8 cellular contexts compared by ENCODE assay signal in genomic region chr11:105044562-105045490, GRCh38. TPM values are rescaled to one million over a fixed set of nuclear protein-coding genes. Genes with fewer than 3 reads are reported as not detected.
A peak's percentile ranks its signal among the peaks of the same experiment; 100 is the strongest.
DNase-seq lines count a peak whose midpoint lies in the region; ATAC-seq and TF ChIP-seq lines count a peak whose summit lies in the region.
"Not testable (repeated sequence)": the region's sequence is repeated elsewhere in the genome, so short reads cannot be mapped to it uniquely, and the experiment has no call there.

Gene CARD16 (minus strand): TSS chr11:105045335. CDS start chr11:105045297, 38 bp downstream.

- peaks cover 0 to 15% (median 5%) of the 10 kb centered on the region in 4 donors for H3K4me1 ChIP-seq in Peyer's patch
- peaks cover 10 to 24% (median 19%) of the 10 kb centered on the region in 4 donors for H3K4me1 ChIP-seq in esophagus muscularis mucosa
- peaks cover 8 to 20% of the 10 kb centered on the region in 2 donors for H3K4me1 ChIP-seq in muscle layer of duodenum (ENCODE audit: control insufficient read depth in 1 of 2, insufficient read depth in 2 of 2, low read length in 2 of 2)
- H3K4me1 ChIP-seq in stomach, result peaks cover 0 to 42% (median 24%) of the 10 kb centered on the region in 4 donors

- ATAC-seq in HG03139 (IDR thresholded peaks at IDR 0.05; ENCODE audit: unreplicated experiment), result peak; percentile 99

- H3K9me3 ChIP-seq in Peyer's patch; esophagus muscularis mucosa; muscle layer of duodenum (ENCODE audit: control insufficient read depth in 1 of 2, low read length in 2 of 2); stomach: not testable (repeated sequence)

- not testable (repeated sequence) for TF ChIP-seq CTCF in GM20000 (IDR thresholded peaks at IDR 0.05; ENCODE audit: extremely low read depth, missing control alignments); Peyer's patch (IDR thresholded peaks at IDR 0.05); esophagus muscularis mucosa (IDR thresholded peaks at IDR 0.05); stomach (IDR thresholded peaks at IDR 0.05)

- H3K36me3 ChIP-seq in Peyer's patch; esophagus muscularis mucosa; muscle layer of duodenum (ENCODE audit: control insufficient read depth in 1 of 2, insufficient read depth in 2 of 2, low read length in 2 of 2): not testable (repeated sequence)
- H3K36me3 ChIP-seq in stomach, result peaks cover 0 to 10% (median 0%) of the 10 kb centered on the region in 4 donors

- not testable (repeated sequence) for H3K9me3 Mint-ChIP-seq in activated T-helper 2 cell treated with anti-CD3 and anti-CD28 coated beads, Interferon-gamma antibody, Interleukin-2, Interleukin-4, amounts not matched to agents 10 μg/mL and 5 μg/mL and 100 μg/mL, durations not matched to agents 14 hours and 24 hours and 36 hours

- not testable (repeated sequence) for H3K27me3 Mint-ChIP-seq in activated T-helper 2 cell treated with anti-CD3 and anti-CD28 coated beads, Interferon-gamma antibody, Interleukin-2, Interleukin-4, amounts not matched to agents 10 μg/mL and 5 μg/mL and 100 μg/mL, durations not matched to agents 14 hours and 24 hours and 36 hours (ENCODE audit: low read depth)

- H3K27ac Mint-ChIP-seq in activated T-helper 2 cell treated with anti-CD3 and anti-CD28 coated beads, Interferon-gamma antibody, Interleukin-2, Interleukin-4, amounts not matched to agents 10 μg/mL and 5 μg/mL and 100 μg/mL, durations not matched to agents 14 hours and 24 hours and 36 hours, result peak within 1 kb of the TSS; percentile 88

- intact Hi-C loops in activated T-helper 2 cell treated with anti-CD3 and anti-CD28 coated beads, Interferon-gamma antibody, Interleukin-2, Interleukin-4, amounts not matched to agents 10 μg/mL and 5 μg/mL and 100 μg/mL, durations not matched to agents 14 hours and 24 hours and 36 hours (cut with micrococcal nuclease), result loop anchor here (2.0 to 5.0 kb wide), 2 partner anchors 32 to 78 kb away; partner anchors contain the start of gene CASP4
- intact Hi-C loops in esophagus muscularis mucosa (cut with DNase I); stomach (cut with DNase I; ENCODE audit: low total_unique reads): not testable (repeated sequence)

- 66% methylated on average over 5 of the region's 5 CpGs for WGBS in esophagus muscularis mucosa
- WGBS in stomach, 5 donors, result 3 to 18% (median 7%) methylated on average over 5 of the region's 5 CpGs

- DNase-seq in EH (ENCODE audit: low read depth) (peak; percentile 42), GM20000 (ENCODE audit: low spot score) (peak; percentile 40), Peyer's patch (peak in 2 of 3 donors; percentile 61 to 76), stomach (peak; percentile 60)
- peak; percentile 29 for DNase-seq in activated T-helper 2 cell treated with anti-CD3 and anti-CD28 coated beads, Interferon-gamma antibody, Interleukin-2, Interleukin-4, amounts not matched to agents 10 μg/mL and 5 μg/mL and 100 μg/mL, durations not matched to agents 14 hours and 24 hours and 36 hours (ENCODE audit: low spot score)
- not testable (repeated sequence) for DNase-seq in esophagus muscularis mucosa (ENCODE audit: extremely low spot score)

- TF ChIP-seq POLR2A in Peyer's patch (IDR thresholded peaks at IDR 0.05); esophagus muscularis mucosa (IDR thresholded peaks at IDR 0.05; ENCODE audit: low read depth); stomach (IDR thresholded peaks at IDR 0.05): not testable (repeated sequence)

- peaks cover 38% of the 10 kb centered on the region for H3K4me1 Mint-ChIP-seq in activated T-helper 2 cell treated with anti-CD3 and anti-CD28 coated beads, Interferon-gamma antibody, Interleukin-2, Interleukin-4, amounts not matched to agents 10 μg/mL and 5 μg/mL and 100 μg/mL, durations not matched to agents 14 hours and 24 hours and 36 hours (ENCODE audit: low read depth)

- H3K36me3 Mint-ChIP-seq in activated T-helper 2 cell treated with anti-CD3 and anti-CD28 coated beads, Interferon-gamma antibody, Interleukin-2, Interleukin-4, amounts not matched to agents 10 μg/mL and 5 μg/mL and 100 μg/mL, durations not matched to agents 14 hours and 24 hours and 36 hours (ENCODE audit: low read depth), result peaks cover 23% of the 10 kb centered on the region

- not testable (repeated sequence) for TF ChIP-seq EP300 in esophagus muscularis mucosa (IDR thresholded peaks at IDR 0.05); stomach (IDR thresholded peaks at IDR 0.05)

- H3K27ac ChIP-seq in Peyer's patch, result peak within 1 kb of the TSS; percentile 48 to 73 (median 64)
- H3K27ac ChIP-seq in esophagus muscularis mucosa (replicated peaks in 1 of 4), result peak within 1 kb of the TSS; percentile 12 to 64 (median 42)
- H3K27ac ChIP-seq in muscle layer of duodenum (ENCODE audit: low read length), result peak within 1 kb of the TSS; percentile 89
- H3K27ac ChIP-seq in stomach, result peak within 1 kb of the TSS; percentile 59 to 85 (median 71)

- peak within 1 kb of the TSS; percentile 38 to 47 (median 45) for H3K4me3 ChIP-seq in Peyer's patch
- peak within 1 kb of the TSS; percentile 34 to 50 (median 40) for H3K4me3 ChIP-seq in esophagus muscularis mucosa
- peak within 1 kb of the TSS; percentile 46 to 65 for H3K4me3 ChIP-seq in muscle layer of duodenum (ENCODE audit: low read depth in 1 of 2, low read length in 2 of 2)
- peak within 1 kb of the TSS; percentile 36 to 44 (median 39) for H3K4me3 ChIP-seq in stomach

- H3K27me3 ChIP-seq in Peyer's patch; esophagus muscularis mucosa; muscle layer of duodenum (ENCODE audit: low read depth, low read length); stomach: not testable (repeated sequence)

- H3K4me3 Mint-ChIP-seq in activated T-helper 2 cell treated with anti-CD3 and anti-CD28 coated beads, Interferon-gamma antibody, Interleukin-2, Interleukin-4, amounts not matched to agents 10 μg/mL and 5 μg/mL and 100 μg/mL, durations not matched to agents 14 hours and 24 hours and 36 hours (ENCODE audit: low read depth), result peak within 1 kb of the TSS; percentile 91

RNA-seq across cellular contexts. Expression of gene CARD16, which starts in this region (rescaled TPM):
- total RNA-seq in Peyer's patch, result 10 to 100 TPM in 3 of 4 donors, 1 to 10 TPM in 1; 9.2 to 43.3 (median 24.7) TPM
- 5.2 and 5.8 TPM in 2 replicates for total RNA-seq in activated T-helper 2 cell treated with anti-CD3 and anti-CD28 coated beads, Interferon-gamma antibody, Interleukin-2, Interleukin-4, amounts not matched to agents 10 μg/mL and 5 μg/mL and 100 μg/mL, durations not matched to agents 14 hours and 24 hours and 36 hours
- 1 to 10 TPM in 3 of 4 donors, not detected in 1; 2.5 to 9.4 (median 3.4) TPM for total RNA-seq in esophagus muscularis mucosa
- total RNA-seq in stomach, result 10 to 100 TPM in 1 of 5 donors, 1 to 10 TPM in 1, not detected in 3; 6.6 to 29.1 TPM
- polyA plus RNA-seq in stomach, result 10 to 100 TPM; 52.0 to 68.3 (median 66.3) TPM
